In genomic region chr12:67920432-67920831, GRCh38 we compare ENCODE assay signal across 27 cellular contexts.
DNase-seq lines count a peak whose midpoint lies in the region; ATAC-seq and TF ChIP-seq lines count a peak whose summit lies in the region.
"Had no signal": no experiment of that assay in that cellular context is flagged by ENCODE, and none has a peak within 500 bp of the region (broad histone marks: within the 10 kb centered on the region; RNA-seq: fewer than 3 reads in every experiment).

No MANE protein-coding gene starts in this region.

- BruUV-seq in MCF 10A (replicated peaks; lab: Mats Ljungman, UMichigan), result no TSS peak

- H3K4me1 Mint-ChIP-seq in MCF 10A (ENCODE audit: insufficient read depth, unreplicated experiment), result peaks cover 33% of the 10 kb centered on the region
- peaks cover 2% of the 10 kb centered on the region for H3K4me1 Mint-ChIP-seq in activated T-helper 17 cell treated with anti-CD3 and anti-CD28 coated beads, Interleukin-2, amount 50 U/mL, for 72 hours
- H3K4me1 Mint-ChIP-seq: activated CD8-positive, alpha-beta memory T cell treated with anti-CD3 and anti-CD28 coated beads, Interleukin-2, amount 10 ng/mL, durations not matched to agents 7 days and 5 days had no signal

- ATAC-seq in activated T-helper 17 cell treated with anti-CD3 and anti-CD28 coated beads, Interleukin-2, amount 50 U/mL, for 72 hours (replicated peaks), result peak; percentile 60
- ATAC-seq in HG03095 (IDR thresholded peaks at IDR 0.05; ENCODE audit: unreplicated experiment) (no peak), HG02623 (IDR thresholded peaks at IDR 0.05; ENCODE audit: unreplicated experiment) (no peak)
- ATAC-seq: activated CD8-positive, alpha-beta memory T cell treated with anti-CD3 and anti-CD28 coated beads, Interleukin-2, amount 10 ng/mL, durations not matched to agents 7 days and 5 days had no signal

- no peaks in the 10 kb centered on the region for H3K36me3 Mint-ChIP-seq in MCF 10A (ENCODE audit: insufficient read depth, unreplicated experiment)
- no peaks in the 10 kb centered on the region for H3K36me3 Mint-ChIP-seq in activated T-helper 17 cell treated with anti-CD3 and anti-CD28 coated beads, Interleukin-2, amount 50 U/mL, for 72 hours (ENCODE audit: low read depth)
- H3K36me3 Mint-ChIP-seq: activated CD8-positive, alpha-beta memory T cell treated with anti-CD3 and anti-CD28 coated beads, Interleukin-2, amount 10 ng/mL, durations not matched to agents 7 days and 5 days; memory B cell had no signal

- H3K27ac Mint-ChIP-seq in MCF 10A (ENCODE audit: low read depth, unreplicated experiment), result peak overlapping the region; percentile 24
- no peak overlapping the region for H3K27ac Mint-ChIP-seq in activated T-helper 17 cell treated with anti-CD3 and anti-CD28 coated beads, Interleukin-2, amount 50 U/mL, for 72 hours
- H3K27ac Mint-ChIP-seq: activated CD4-positive, alpha-beta T cell treated with anti-CD3 and anti-CD28 coated beads, Interleukin-2, amount 10 ng/mL, durations not matched to agents 7 days and 5 days; activated CD8-positive, alpha-beta memory T cell treated with anti-CD3 and anti-CD28 coated beads, Interleukin-2, amount 10 ng/mL, durations not matched to agents 7 days and 5 days; CD4-positive, alpha-beta T cell; memory B cell; stimulated activated naive CD8-positive, alpha-beta T cell treated with anti-CD3 and anti-CD28 coated beads, Interleukin-15, Interleukin-2, amounts not matched to agents 100 ng/mL and 50 ng/mL, for 24 hours; T-helper 2 cell treated with Interferon-gamma antibody and Interleukin-4, amounts not matched to agents 5 μg/mL and 100 μg/mL, for 36 hours had no signal

- POLR2A ChIA-PET in MCF 10A (lab: Yijun Ruan, JAX), result interaction anchor here (0.7 to 3.1 kb wide), 5 partner anchors 10 to 651 kb away, joined by 3 to 12 read pairs (median 5); partner anchors contain the start of gene CAND1

- H3K4me3 ChIP-seq in breast epithelium, result no peak overlapping the region
- H3K4me3 ChIP-seq: MG63, thoracic aorta had no signal

- TF ChIP-seq POLR2A in breast epithelium (IDR thresholded peaks at IDR 0.05), result no peak

- no peaks in the 10 kb centered on the region for H3K9me3 ChIP-seq in breast epithelium
- H3K9me3 ChIP-seq: MG63, thoracic aorta had no signal

- H3K4me3 Mint-ChIP-seq in MCF 10A (ENCODE audit: unreplicated experiment), result no peak overlapping the region
- no peak overlapping the region for H3K4me3 Mint-ChIP-seq in activated T-helper 17 cell treated with anti-CD3 and anti-CD28 coated beads, Interleukin-2, amount 50 U/mL, for 72 hours
- H3K4me3 Mint-ChIP-seq: activated CD4-positive, alpha-beta T cell treated with anti-CD3 and anti-CD28 coated beads, Interleukin-2, amount 10 ng/mL, durations not matched to agents 7 days and 5 days; activated CD8-positive, alpha-beta memory T cell treated with anti-CD3 and anti-CD28 coated beads, Interleukin-2, amount 10 ng/mL, durations not matched to agents 7 days and 5 days; CD4-positive, alpha-beta T cell; memory B cell; stimulated activated naive CD8-positive, alpha-beta T cell treated with anti-CD3 and anti-CD28 coated beads, Interleukin-15, Interleukin-2, amounts not matched to agents 100 ng/mL and 50 ng/mL, for 24 hours; T-helper 2 cell treated with Interferon-gamma antibody and Interleukin-4, amounts not matched to agents 5 μg/mL and 100 μg/mL, for 36 hours had no signal

- intact Hi-C loops in MCF 10A (cut with micrococcal nuclease) (no loop called here), breast epithelium (cut with DNase I; ENCODE audit: low total_unique reads) (no loop called here)

- no peak overlapping the region for H3K27ac ChIP-seq in breast epithelium
- H3K27ac ChIP-seq: thoracic aorta, WERI-Rb-1 had no signal

- no peaks in the 10 kb centered on the region for H3K27me3 ChIP-seq in breast epithelium
- H3K27me3 ChIP-seq: MG63 had no signal

- H3K9me3 Mint-ChIP-seq in MCF 10A (ENCODE audit: unreplicated experiment), result no peaks in the 10 kb centered on the region
- no peaks in the 10 kb centered on the region for H3K9me3 Mint-ChIP-seq in activated T-helper 17 cell treated with anti-CD3 and anti-CD28 coated beads, Interleukin-2, amount 50 U/mL, for 72 hours
- H3K9me3 Mint-ChIP-seq: activated CD4-positive, alpha-beta T cell treated with anti-CD3 and anti-CD28 coated beads, Interleukin-2, amount 10 ng/mL, durations not matched to agents 7 days and 5 days; CD4-positive, alpha-beta T cell; memory B cell; stimulated activated naive CD8-positive, alpha-beta T cell treated with anti-CD3 and anti-CD28 coated beads, Interleukin-15, Interleukin-2, amounts not matched to agents 100 ng/mL and 50 ng/mL, for 24 hours; T-helper 2 cell treated with Interferon-gamma antibody and Interleukin-4, amounts not matched to agents 5 μg/mL and 100 μg/mL, for 36 hours had no signal

- H3K27me3 Mint-ChIP-seq in MCF 10A (ENCODE audit: insufficient read depth, unreplicated experiment), result peaks cover 9% of the 10 kb centered on the region
- H3K27me3 Mint-ChIP-seq in activated T-helper 17 cell treated with anti-CD3 and anti-CD28 coated beads, Interleukin-2, amount 50 U/mL, for 72 hours, result peaks cover 1% of the 10 kb centered on the region
- H3K27me3 Mint-ChIP-seq: activated CD4-positive, alpha-beta T cell treated with anti-CD3 and anti-CD28 coated beads, Interleukin-2, amount 10 ng/mL, durations not matched to agents 7 days and 5 days; activated CD8-positive, alpha-beta memory T cell treated with anti-CD3 and anti-CD28 coated beads, Interleukin-2, amount 10 ng/mL, durations not matched to agents 7 days and 5 days; CD4-positive, alpha-beta T cell had no signal

- TF ChIP-seq CTCF in MCF 10A (IDR thresholded peaks at IDR 0.05; ENCODE audit: unreplicated experiment) (no peak), breast epithelium (IDR thresholded peaks at IDR 0.05) (no peak), GM10266 (IDR thresholded peaks at IDR 0.05; ENCODE audit: control insufficient read depth, insufficient read depth, low read depth, missing control alignments) (no peak)

- CTCF ChIA-PET in MCF 10A (lab: Yijun Ruan, JAX), result no interaction called here

- H3K36me3 ChIP-seq in breast epithelium, result no peaks in the 10 kb centered on the region
- H3K36me3 ChIP-seq: MG63, thoracic aorta, WERI-Rb-1 had no signal

- no peaks in the 10 kb centered on the region for H3K4me1 ChIP-seq in breast epithelium

- DNase-seq in MCF 10A (ENCODE audit: unreplicated experiment) (no peak), breast epithelium (ENCODE audit: low spot score in 2 of 2) (no peak), kidney glomerular epithelial cell (lab: John Stamatoyannopoulos, UW) (peak; percentile 84), GM10266 (ENCODE audit: extremely low spot score) (no peak), iPS-NIHi11 (ENCODE audit: low spot score) (no peak)
- DNase-seq: activated CD4-positive, alpha-beta T cell treated with anti-CD3 and anti-CD28 coated beads, Interleukin-2, amount 10 ng/mL, durations not matched to agents 7 days and 5 days; activated CD8-positive, alpha-beta memory T cell treated with anti-CD3 and anti-CD28 coated beads, Interleukin-2, amount 10 ng/mL, durations not matched to agents 7 days and 5 days; activated naive CD4-positive, alpha-beta T cell; activated T-cell treated with anti-CD3 and anti-CD28 coated beads, Interleukin-2, amount 50 U/mL, for 48 hours; AML-193; amniotic stem cell; CD4-positive, alpha-beta T cell; effector CD4-positive, alpha-beta T cell; erythroblast; head of caudate nucleus; left cardiac atrium; MG63; NCI-H2029 treated with DMSO at 0.1 percent for 48 hours; NCI-H69; WERI-Rb-1 had no signal
